8 cellular contexts compared by ENCODE assay signal in genomic region chr11:43576834-43577521, GRCh38.
DNase-seq lines count a peak whose midpoint lies in the region; ATAC-seq, FAIRE-seq and TF ChIP-seq lines count a peak whose summit lies in the region.

No MANE protein-coding gene starts in this region.

- peaks cover 76% of the 10 kb centered on the region for H3K27me3 ChIP-seq in cardiac muscle cell
- peaks cover 7 to 58% of the 10 kb centered on the region in 2 donors for H3K27me3 ChIP-seq in small intestine (ENCODE audit: control insufficient read depth in 2 of 2, insufficient read depth in 2 of 2, low read length in 2 of 2)
- peaks cover 12 to 100% (median 58%) of the 10 kb centered on the region in 4 donors for H3K27me3 ChIP-seq in esophagus squamous epithelium

- H3K4me1 ChIP-seq in cardiac muscle cell (ENCODE audit: low read depth), result peaks cover 26% of the 10 kb centered on the region
- H3K4me1 ChIP-seq in small intestine (ENCODE audit: control insufficient read depth in 2 of 2, insufficient read depth in 1 of 2, low read depth in 1 of 2, low read length in 1 of 2), result peaks cover 2 to 3% of the 10 kb centered on the region in 2 donors
- peaks cover 26 to 70% (median 42%) of the 10 kb centered on the region in 3 donors for H3K4me1 ChIP-seq in esophagus squamous epithelium

- DNase-seq in AG10803 (ENCODE audit: low read depth) (peak; percentile 46), SW480 (ENCODE audit: low spot score) (peak; percentile 43), cardiac muscle cell (ENCODE audit: low read depth in 1 of 2, low spot score in 1 of 2) (peak; percentile 62 to 89), small intestine (peak; percentile 7), esophagus squamous epithelium (lab: John Stamatoyannopoulos, UW) (no peak), HuH-7.5 (ENCODE audit: low spot score) (no peak)

- no peak for TF ChIP-seq POLR2A in esophagus squamous epithelium (IDR thresholded peaks at IDR 0.05)

- H3K4me3 ChIP-seq in AG10803 (ENCODE audit: low read length) (peak overlapping the region; percentile 52), cardiac muscle cell (peak overlapping the region; percentile 44), small intestine (ENCODE audit: low read depth in 1 of 2, low read length in 2 of 2) (no peak overlapping the region), esophagus squamous epithelium (no peak overlapping the region)

- no peaks in the 10 kb centered on the region for H3K9me3 ChIP-seq in cardiac muscle cell (ENCODE audit: low read depth)
- no peaks in the 10 kb centered on the region for H3K9me3 ChIP-seq in small intestine (ENCODE audit: control insufficient read depth, low read depth)
- H3K9me3 ChIP-seq in esophagus squamous epithelium, result no peaks in the 10 kb centered on the region

- H3K36me3 ChIP-seq in cardiac muscle cell, result no peaks in the 10 kb centered on the region
- no peaks in the 10 kb centered on the region for H3K36me3 ChIP-seq in small intestine (ENCODE audit: control insufficient read depth in 2 of 2, insufficient read depth in 2 of 2, low read length in 2 of 2)
- H3K36me3 ChIP-seq in esophagus squamous epithelium, result no peaks in the 10 kb centered on the region

- H3K27ac ChIP-seq in cardiac muscle cell (no peak overlapping the region), small intestine (ENCODE audit: low read depth in 1 of 2, low read length in 1 of 2) (no peak overlapping the region), esophagus squamous epithelium (no peak overlapping the region)

- intact Hi-C loops in esophagus squamous epithelium (cut with DNase I), result no loop called here

- TF ChIP-seq CTCF in AG10803 (conservative IDR thresholded peaks at IDR 0.05; ENCODE audit: low read length) (peak; percentile 49), GM12872 (IDR thresholded peaks at IDR 0.05; ENCODE audit: insufficient read depth, low read depth, low read length) (peak; percentile 15; the same call in 1 of the 3 replicates), cardiac muscle cell (IDR thresholded peaks at IDR 0.05; ENCODE audit: low read depth, low read length) (peak; percentile 40), esophagus squamous epithelium (IDR thresholded peaks at IDR 0.05) (peak in 1 of 6 experiments; percentile 35)

- FAIRE-seq in small intestine (lab: Jason Lieb, UNC), result no peak

- no peak for ATAC-seq in GM19328 (IDR thresholded peaks at IDR 0.05; ENCODE audit: unreplicated experiment)

- 3 to 8% (median 8%) methylated on average over 32 to 33 of the region's 33 CpGs for WGBS in small intestine, 3 donors
- WGBS in esophagus squamous epithelium, 2 donors, result 3 to 5% methylated on average over 30 to 33 of the region's 33 CpGs

Comparison
In these comparisons a context has a peak if more than half of its experiments do, and no peak if none do; other contexts are left out.
1. DNase-seq: peak in AG10803 (single experiment), SW480 (single experiment), cardiac muscle cell (2 of 2) and small intestine (single experiment); none in esophagus squamous epithelium (single experiment) and HuH-7.5 (single experiment).
2. H3K4me3 ChIP-seq: peak in AG10803 (single experiment) and cardiac muscle cell (single experiment); none in small intestine (0 of 2) and esophagus squamous epithelium (0 of 4).